ENCODE assay signal across 8 cellular contexts in genomic region chr12:88579941-88580871, GRCh38. TPM values are rescaled to one million over a fixed set of nuclear protein-coding genes. Genes with fewer than 3 reads are reported as not detected.
DNase-seq lines count a peak whose midpoint lies in the region; ATAC-seq and TF ChIP-seq lines count a peak whose summit lies in the region.

A gene with protein sequence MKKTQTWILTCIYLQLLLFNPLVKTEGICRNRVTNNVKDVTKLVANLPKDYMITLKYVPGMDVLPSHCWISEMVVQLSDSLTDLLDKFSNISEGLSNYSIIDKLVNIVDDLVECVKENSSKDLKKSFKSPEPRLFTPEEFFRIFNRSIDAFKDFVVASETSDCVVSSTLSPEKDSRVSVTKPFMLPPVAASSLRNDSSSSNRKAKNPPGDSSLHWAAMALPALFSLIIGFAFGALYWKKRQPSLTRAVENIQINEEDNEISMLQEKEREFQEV (minus strand): TSS chr12:88580471. CDS start chr12:88580278, 193 bp downstream.

- DNase-seq in AG08395 (ENCODE audit: low spot score): peak; percentile 89
- peak; percentile 68 for DNase-seq in NCI-H446 treated with DMSO at 0.1 percent for 48 hours (lab: John Stamatoyannopoulos, UW)
- peak; percentile 8 for DNase-seq in activated naive CD4-positive, alpha-beta T cell treated with anti-CD3 and anti-CD28 coated beads, Interleukin-2, amount 50 U/mL, for 16 hours
- peak; percentile 79 to 83 for DNase-seq in foreskin keratinocyte
- DNase-seq in naive thymus-derived CD8-positive, alpha-beta T cell: no peak

- peaks cover 30% of the 10 kb centered on the region for H3K4me1 ChIP-seq in foreskin keratinocyte
- no peaks in the 10 kb centered on the region for H3K4me1 ChIP-seq in urinary bladder (ENCODE audit: insufficient read depth)

- H3K4me1 Mint-ChIP-seq in naive thymus-derived CD8-positive, alpha-beta T cell: peaks cover 1 to 14% (median 10%) of the 10 kb centered on the region in 4 donors

- no peaks in the 10 kb centered on the region for H3K27me3 ChIP-seq in foreskin keratinocyte

- no peak within 1 kb of the TSS for H3K27ac Mint-ChIP-seq in naive thymus-derived CD8-positive, alpha-beta T cell

- H3K9me3 Mint-ChIP-seq in naive thymus-derived CD8-positive, alpha-beta T cell: peaks cover 0 to 7% (median under 1%) of the 10 kb centered on the region in 9 donors

- POLR2A ChIA-PET in naive thymus-derived CD8-positive, alpha-beta T cell (lab: Charles Lee): no interaction called here

- H3K27ac ChIP-seq in foreskin keratinocyte: peak within 1 kb of the TSS; percentile 25
- no peak within 1 kb of the TSS for H3K27ac ChIP-seq in urinary bladder (ENCODE audit: low read depth)

- H3K4me3 ChIP-seq in urinary bladder (ENCODE audit: low read depth, low read length): peak within 1 kb of the TSS; percentile 70

- TF ChIP-seq CTCF in foreskin keratinocyte (conservative IDR thresholded peaks at IDR 0.05): peak; percentile 61

- H3K4me3 Mint-ChIP-seq in naive thymus-derived CD8-positive, alpha-beta T cell: peak within 1 kb of the TSS in 7 of 10 donors; percentile 14 to 67 (median 46)

- no peaks in the 10 kb centered on the region for H3K36me3 ChIP-seq in urinary bladder (ENCODE audit: insufficient read depth)

- under 1% methylated on average over 76 of the region's 76 CpGs for WGBS in urinary bladder

- H3K36me3 Mint-ChIP-seq in naive thymus-derived CD8-positive, alpha-beta T cell: peaks cover 0 to 13% (median 0%) of the 10 kb centered on the region in 3 donors

- H3K27me3 Mint-ChIP-seq in naive thymus-derived CD8-positive, alpha-beta T cell: peaks cover 13 to 40% (median 30%) of the 10 kb centered on the region in 5 donors

- ATAC-seq in GM19023 (IDR thresholded peaks at IDR 0.05; ENCODE audit: unreplicated experiment) (peak; percentile 77), HG03432 (IDR thresholded peaks at IDR 0.05; ENCODE audit: unreplicated experiment) (peak; percentile 92), foreskin keratinocyte (peak; percentile 80)
- ATAC-seq in naive thymus-derived CD8-positive, alpha-beta T cell: no peak

RNA-seq across cellular contexts. Expression of the gene that starts here (rescaled TPM):
- total RNA-seq in foreskin keratinocyte: 9.0 and 16.7 TPM in 2 replicates
- 1.8 and 4.3 TPM in 2 replicates for polyA plus RNA-seq in foreskin keratinocyte
- total RNA-seq in naive thymus-derived CD8-positive, alpha-beta T cell: under 1 TPM in 1 of 2 experiments, not detected in 1; 0.33 TPM
- polyA plus RNA-seq in naive thymus-derived CD8-positive, alpha-beta T cell: not detected
- 75.7 TPM for total RNA-seq in urinary bladder
- polyA plus RNA-seq in urinary bladder: 25.3 TPM

Comparison
In these comparisons a context has a peak if more than half of its experiments do, and no peak if none do; other contexts are left out.
1. DNase-seq: peak in AG08395 (single experiment), NCI-H446 treated with DMSO at 0.1 percent for 48 hours (single experiment), activated naive CD4-positive, alpha-beta T cell treated with anti-CD3 and anti-CD28 coated beads, Interleukin-2, amount 50 U/mL, for 16 hours (single experiment) and foreskin keratinocyte (2 of 2); none in naive thymus-derived CD8-positive, alpha-beta T cell (0 of 10).
2. ATAC-seq: peak in GM19023 (single experiment), HG03432 (single experiment) and foreskin keratinocyte (single experiment); none in naive thymus-derived CD8-positive, alpha-beta T cell (0 of 2).